ENCODE assay signal across 1 cellular context in the genomic region with DNA sequence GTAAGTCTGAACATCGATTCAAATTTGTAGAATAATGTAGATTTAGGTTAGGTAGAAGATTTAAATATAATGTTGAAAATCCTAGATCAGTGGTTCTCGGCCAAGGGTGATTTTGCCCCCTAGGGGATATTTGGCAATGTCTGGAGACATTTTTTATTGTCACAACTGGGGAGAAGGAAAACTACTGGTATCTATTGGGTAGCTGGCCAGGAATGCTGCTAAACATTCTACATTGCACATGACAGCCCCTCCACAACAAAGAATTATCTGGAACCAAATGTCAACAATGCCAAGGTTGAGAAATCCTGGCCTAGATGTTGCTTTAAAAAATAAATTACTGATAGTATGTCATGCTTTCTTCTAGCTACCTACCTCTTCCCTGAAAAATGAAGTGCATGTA.
TF ChIP-seq lines count a peak whose summit lies in the region.

No MANE protein-coding gene starts in this region.

TF ChIP-seq in HepG2, 621 proteins besides CTCF, POLR2A, EP300 and RAD21 (continued from another document and continues in another):
- TF ChIP-seq, protein P1, sequence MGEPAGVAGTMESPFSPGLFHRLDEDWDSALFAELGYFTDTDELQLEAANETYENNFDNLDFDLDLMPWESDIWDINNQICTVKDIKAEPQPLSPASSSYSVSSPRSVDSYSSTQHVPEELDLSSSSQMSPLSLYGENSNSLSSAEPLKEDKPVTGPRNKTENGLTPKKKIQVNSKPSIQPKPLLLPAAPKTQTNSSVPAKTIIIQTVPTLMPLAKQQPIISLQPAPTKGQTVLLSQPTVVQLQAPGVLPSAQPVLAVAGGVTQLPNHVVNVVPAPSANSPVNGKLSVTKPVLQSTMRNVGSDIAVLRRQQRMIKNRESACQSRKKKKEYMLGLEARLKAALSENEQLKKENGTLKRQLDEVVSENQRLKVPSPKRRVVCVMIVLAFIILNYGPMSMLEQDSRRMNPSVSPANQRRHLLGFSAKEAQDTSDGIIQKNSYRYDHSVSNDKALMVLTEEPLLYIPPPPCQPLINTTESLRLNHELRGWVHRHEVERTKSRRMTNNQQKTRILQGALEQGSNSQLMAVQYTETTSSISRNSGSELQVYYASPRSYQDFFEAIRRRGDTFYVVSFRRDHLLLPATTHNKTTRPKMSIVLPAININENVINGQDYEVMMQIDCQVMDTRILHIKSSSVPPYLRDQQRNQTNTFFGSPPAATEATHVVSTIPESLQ (CRISPR knock-in tag; conservative IDR thresholded peaks at IDR 0.05): no peak
- TF ChIP-seq ZMYM4 (CRISPR knock-in tag; IDR thresholded peaks at IDR 0.05): peak; percentile 53; the same call in 1 of the 2 replicates
- TF ChIP-seq MIER3 (CRISPR knock-in tag; IDR thresholded peaks at IDR 0.05; ENCODE audit: borderline replicate concordance): peak; percentile 46; the same call in 1 of the 2 replicates
- TF ChIP-seq MBD4 (IDR thresholded peaks at IDR 0.05; ENCODE audit: borderline replicate concordance, low read length): no peak
- no peak for TF ChIP-seq SPEN (CRISPR knock-in tag; IDR thresholded peaks at IDR 0.05; ENCODE audit: low read depth)
- TF ChIP-seq RXRA (CRISPR knock-in tag; IDR thresholded peaks at IDR 0.05): no peak
- TF ChIP-seq, protein P2, sequence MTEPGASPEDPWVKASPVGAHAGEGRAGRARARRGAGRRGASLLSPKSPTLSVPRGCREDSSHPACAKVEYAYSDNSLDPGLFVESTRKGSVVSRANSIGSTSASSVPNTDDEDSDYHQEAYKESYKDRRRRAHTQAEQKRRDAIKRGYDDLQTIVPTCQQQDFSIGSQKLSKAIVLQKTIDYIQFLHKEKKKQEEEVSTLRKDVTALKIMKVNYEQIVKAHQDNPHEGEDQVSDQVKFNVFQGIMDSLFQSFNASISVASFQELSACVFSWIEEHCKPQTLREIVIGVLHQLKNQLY (CRISPR knock-in tag; IDR thresholded peaks at IDR 0.05): 0 out of 2 replicates have a peak, but pooled peaks have one; percentile 39
- TF ChIP-seq MED8 (CRISPR knock-in tag; IDR thresholded peaks at IDR 0.05; ENCODE audit: insufficient replicate concordance): no peak
- TF ChIP-seq DR1 (CRISPR knock-in tag; IDR thresholded peaks at IDR 0.05): no peak
- no peak for TF ChIP-seq RFX1 (IDR thresholded peaks at IDR 0.05)
- no peak for TF ChIP-seq SMYD3 (CRISPR knock-in tag; IDR thresholded peaks at IDR 0.05)
- TF ChIP-seq, protein P3, sequence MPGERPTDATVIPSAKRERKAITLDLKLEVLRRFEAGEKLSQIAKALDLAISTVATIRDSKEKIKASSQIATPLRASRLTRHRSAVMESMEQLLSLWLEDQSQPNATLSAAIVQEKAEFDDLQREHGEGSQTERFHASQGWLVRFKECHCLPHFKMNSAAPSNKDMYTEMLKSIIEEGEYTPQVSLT (CRISPR knock-in tag; IDR thresholded peaks at IDR 0.05; ENCODE audit: borderline replicate concordance, low read depth): no peak
- no peak for TF ChIP-seq ZNF550 (CRISPR knock-in tag; IDR thresholded peaks at IDR 0.05; ENCODE audit: borderline replicate concordance)
- TF ChIP-seq, protein P4, sequence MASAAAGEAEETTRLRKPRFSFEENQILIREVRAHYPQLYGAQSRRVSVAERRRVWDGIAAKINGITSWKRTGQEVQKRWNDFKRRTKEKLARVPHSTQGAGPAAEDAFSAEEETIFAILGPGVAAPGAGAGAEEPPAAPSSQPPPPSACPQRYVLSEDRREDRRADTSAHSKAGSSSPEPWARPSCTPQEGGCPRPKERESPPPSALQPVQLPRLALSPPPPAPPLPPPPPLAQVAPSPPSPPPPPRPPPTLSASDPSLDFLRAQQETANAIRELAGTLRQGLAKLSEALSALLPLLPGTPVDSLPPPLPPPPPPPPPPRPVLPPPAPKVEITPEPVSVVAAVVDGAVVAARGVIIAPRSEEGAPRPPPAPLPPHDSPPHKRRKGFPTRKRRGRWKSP (CRISPR knock-in tag; IDR thresholded peaks at IDR 0.05): no peak; the same call in 1 of the 2 replicates
- TF ChIP-seq SRSF9 (IDR thresholded peaks at IDR 0.05; ENCODE audit: borderline replicate concordance, insufficient read depth, low read depth, low read length, poor library complexity, severe bottlenecking): no peak
- TF ChIP-seq, protein P5, sequence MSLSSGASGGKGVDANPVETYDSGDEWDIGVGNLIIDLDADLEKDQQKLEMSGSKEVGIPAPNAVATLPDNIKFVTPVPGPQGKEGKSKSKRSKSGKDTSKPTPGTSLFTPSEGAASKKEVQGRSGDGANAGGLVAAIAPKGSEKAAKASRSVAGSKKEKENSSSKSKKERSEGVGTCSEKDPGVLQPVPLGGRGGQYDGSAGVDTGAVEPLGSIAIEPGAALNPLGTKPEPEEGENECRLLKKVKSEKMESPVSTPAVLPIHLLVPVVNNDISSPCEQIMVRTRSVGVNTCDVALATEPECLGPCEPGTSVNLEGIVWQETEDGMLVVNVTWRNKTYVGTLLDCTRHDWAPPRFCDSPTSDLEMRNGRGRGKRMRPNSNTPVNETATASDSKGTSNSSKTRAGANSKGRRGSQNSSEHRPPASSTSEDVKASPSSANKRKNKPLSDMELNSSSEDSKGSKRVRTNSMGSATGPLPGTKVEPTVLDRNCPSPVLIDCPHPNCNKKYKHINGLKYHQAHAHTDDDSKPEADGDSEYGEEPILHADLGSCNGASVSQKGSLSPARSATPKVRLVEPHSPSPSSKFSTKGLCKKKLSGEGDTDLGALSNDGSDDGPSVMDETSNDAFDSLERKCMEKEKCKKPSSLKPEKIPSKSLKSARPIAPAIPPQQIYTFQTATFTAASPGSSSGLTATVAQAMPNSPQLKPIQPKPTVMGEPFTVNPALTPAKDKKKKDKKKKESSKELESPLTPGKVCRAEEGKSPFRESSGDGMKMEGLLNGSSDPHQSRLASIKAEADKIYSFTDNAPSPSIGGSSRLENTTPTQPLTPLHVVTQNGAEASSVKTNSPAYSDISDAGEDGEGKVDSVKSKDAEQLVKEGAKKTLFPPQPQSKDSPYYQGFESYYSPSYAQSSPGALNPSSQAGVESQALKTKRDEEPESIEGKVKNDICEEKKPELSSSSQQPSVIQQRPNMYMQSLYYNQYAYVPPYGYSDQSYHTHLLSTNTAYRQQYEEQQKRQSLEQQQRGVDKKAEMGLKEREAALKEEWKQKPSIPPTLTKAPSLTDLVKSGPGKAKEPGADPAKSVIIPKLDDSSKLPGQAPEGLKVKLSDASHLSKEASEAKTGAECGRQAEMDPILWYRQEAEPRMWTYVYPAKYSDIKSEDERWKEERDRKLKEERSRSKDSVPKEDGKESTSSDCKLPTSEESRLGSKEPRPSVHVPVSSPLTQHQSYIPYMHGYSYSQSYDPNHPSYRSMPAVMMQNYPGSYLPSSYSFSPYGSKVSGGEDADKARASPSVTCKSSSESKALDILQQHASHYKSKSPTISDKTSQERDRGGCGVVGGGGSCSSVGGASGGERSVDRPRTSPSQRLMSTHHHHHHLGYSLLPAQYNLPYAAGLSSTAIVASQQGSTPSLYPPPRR (CRISPR knock-in tag; IDR thresholded peaks at IDR 0.05; ENCODE audit: borderline replicate concordance): no peak
- TF ChIP-seq ZNF670 (CRISPR knock-in tag; IDR thresholded peaks at IDR 0.05; ENCODE audit: borderline replicate concordance): no peak
- no peak for TF ChIP-seq MED1 (CRISPR knock-in tag; IDR thresholded peaks at IDR 0.05)
- TF ChIP-seq, protein P6, sequence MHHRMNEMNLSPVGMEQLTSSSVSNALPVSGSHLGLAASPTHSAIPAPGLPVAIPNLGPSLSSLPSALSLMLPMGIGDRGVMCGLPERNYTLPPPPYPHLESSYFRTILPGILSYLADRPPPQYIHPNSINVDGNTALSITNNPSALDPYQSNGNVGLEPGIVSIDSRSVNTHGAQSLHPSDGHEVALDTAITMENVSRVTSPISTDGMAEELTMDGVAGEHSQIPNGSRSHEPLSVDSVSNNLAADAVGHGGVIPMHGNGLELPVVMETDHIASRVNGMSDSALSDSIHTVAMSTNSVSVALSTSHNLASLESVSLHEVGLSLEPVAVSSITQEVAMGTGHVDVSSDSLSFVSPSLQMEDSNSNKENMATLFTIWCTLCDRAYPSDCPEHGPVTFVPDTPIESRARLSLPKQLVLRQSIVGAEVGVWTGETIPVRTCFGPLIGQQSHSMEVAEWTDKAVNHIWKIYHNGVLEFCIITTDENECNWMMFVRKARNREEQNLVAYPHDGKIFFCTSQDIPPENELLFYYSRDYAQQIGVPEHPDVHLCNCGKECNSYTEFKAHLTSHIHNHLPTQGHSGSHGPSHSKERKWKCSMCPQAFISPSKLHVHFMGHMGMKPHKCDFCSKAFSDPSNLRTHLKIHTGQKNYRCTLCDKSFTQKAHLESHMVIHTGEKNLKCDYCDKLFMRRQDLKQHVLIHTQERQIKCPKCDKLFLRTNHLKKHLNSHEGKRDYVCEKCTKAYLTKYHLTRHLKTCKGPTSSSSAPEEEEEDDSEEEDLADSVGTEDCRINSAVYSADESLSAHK (CRISPR knock-in tag; IDR thresholded peaks at IDR 0.05; ENCODE audit: borderline replicate concordance): no peak
- TF ChIP-seq, protein P7, sequence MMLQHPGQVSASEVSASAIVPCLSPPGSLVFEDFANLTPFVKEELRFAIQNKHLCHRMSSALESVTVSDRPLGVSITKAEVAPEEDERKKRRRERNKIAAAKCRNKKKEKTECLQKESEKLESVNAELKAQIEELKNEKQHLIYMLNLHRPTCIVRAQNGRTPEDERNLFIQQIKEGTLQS (CRISPR knock-in tag; IDR thresholded peaks at IDR 0.05): no peak
- TF ChIP-seq, protein P8, sequence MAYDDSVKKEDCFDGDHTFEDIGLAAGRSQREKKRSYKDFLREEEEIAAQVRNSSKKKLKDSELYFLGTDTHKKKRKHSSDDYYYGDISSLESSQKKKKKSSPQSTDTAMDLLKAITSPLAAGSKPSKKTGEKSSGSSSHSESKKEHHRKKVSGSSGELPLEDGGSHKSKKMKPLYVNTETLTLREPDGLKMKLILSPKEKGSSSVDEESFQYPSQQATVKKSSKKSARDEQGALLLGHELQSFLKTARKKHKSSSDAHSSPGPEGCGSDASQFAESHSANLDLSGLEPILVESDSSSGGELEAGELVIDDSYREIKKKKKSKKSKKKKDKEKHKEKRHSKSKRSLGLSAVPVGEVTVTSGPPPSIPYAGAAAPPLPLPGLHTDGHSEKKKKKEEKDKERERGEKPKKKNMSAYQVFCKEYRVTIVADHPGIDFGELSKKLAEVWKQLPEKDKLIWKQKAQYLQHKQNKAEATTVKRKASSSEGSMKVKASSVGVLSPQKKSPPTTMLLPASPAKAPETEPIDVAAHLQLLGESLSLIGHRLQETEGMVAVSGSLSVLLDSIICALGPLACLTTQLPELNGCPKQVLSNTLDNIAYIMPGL (CRISPR knock-in tag; IDR thresholded peaks at IDR 0.05; ENCODE audit: borderline replicate concordance in 1 of 2, low read depth in 1 of 2): no peak
- TF ChIP-seq BRCA1 (CRISPR knock-in tag; IDR thresholded peaks at IDR 0.05): no peak
- no peak for TF ChIP-seq ZNF24 (IDR thresholded peaks at IDR 0.05)
- TF ChIP-seq, protein P9, sequence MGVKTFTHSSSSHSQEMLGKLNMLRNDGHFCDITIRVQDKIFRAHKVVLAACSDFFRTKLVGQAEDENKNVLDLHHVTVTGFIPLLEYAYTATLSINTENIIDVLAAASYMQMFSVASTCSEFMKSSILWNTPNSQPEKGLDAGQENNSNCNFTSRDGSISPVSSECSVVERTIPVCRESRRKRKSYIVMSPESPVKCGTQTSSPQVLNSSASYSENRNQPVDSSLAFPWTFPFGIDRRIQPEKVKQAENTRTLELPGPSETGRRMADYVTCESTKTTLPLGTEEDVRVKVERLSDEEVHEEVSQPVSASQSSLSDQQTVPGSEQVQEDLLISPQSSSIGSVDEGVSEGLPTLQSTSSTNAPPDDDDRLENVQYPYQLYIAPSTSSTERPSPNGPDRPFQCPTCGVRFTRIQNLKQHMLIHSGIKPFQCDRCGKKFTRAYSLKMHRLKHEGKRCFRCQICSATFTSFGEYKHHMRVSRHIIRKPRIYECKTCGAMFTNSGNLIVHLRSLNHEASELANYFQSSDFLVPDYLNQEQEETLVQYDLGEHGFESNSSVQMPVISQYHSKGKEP (CRISPR knock-in tag; IDR thresholded peaks at IDR 0.05): no peak
- TF ChIP-seq POLR2AphosphoS5 (IDR thresholded peaks at IDR 0.05; ENCODE audit: low read depth, low read length): no peak
- TF ChIP-seq, protein P10, sequence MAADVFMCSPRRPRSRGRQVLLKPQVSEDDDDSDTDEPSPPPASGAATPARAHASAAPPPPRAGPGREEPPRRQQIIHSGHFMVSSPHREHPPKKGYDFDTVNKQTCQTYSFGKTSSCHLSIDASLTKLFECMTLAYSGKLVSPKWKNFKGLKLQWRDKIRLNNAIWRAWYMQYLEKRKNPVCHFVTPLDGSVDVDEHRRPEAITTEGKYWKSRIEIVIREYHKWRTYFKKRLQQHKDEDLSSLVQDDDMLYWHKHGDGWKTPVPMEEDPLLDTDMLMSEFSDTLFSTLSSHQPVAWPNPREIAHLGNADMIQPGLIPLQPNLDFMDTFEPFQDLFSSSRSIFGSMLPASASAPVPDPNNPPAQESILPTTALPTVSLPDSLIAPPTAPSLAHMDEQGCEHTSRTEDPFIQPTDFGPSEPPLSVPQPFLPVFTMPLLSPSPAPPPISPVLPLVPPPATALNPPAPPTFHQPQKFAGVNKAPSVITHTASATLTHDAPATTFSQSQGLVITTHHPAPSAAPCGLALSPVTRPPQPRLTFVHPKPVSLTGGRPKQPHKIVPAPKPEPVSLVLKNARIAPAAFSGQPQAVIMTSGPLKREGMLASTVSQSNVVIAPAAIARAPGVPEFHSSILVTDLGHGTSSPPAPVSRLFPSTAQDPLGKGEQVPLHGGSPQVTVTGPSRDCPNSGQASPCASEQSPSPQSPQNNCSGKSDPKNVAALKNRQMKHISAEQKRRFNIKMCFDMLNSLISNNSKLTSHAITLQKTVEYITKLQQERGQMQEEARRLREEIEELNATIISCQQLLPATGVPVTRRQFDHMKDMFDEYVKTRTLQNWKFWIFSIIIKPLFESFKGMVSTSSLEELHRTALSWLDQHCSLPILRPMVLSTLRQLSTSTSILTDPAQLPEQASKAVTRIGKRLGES (CRISPR knock-in tag; IDR thresholded peaks at IDR 0.05; ENCODE audit: borderline replicate concordance): no peak
- no peak for TF ChIP-seq CBX2 (IDR thresholded peaks at IDR 0.05; ENCODE audit: low read depth, low read length)
- TF ChIP-seq CBX2 (CRISPR knock-in tag; IDR thresholded peaks at IDR 0.05; ENCODE audit: low read depth): no peak
- peak; percentile 79; the same call in 1 of the 2 replicates for TF ChIP-seq FOXO1 (CRISPR knock-in tag; IDR thresholded peaks at IDR 0.05)
- TF ChIP-seq NR2F2 (IDR thresholded peaks at IDR 0.05; ENCODE audit: borderline replicate concordance, low read depth): peak; percentile 70
- TF ChIP-seq MXI1 (IDR thresholded peaks at IDR 0.05; ENCODE audit: borderline replicate concordance, low read depth, low read length): peak; percentile 22; the same call in 1 of the 3 replicates
- TF ChIP-seq ZNF768 (CRISPR knock-in tag; IDR thresholded peaks at IDR 0.05): no peak
- TF ChIP-seq MTA1 (CRISPR knock-in tag; IDR thresholded peaks at IDR 0.05; ENCODE audit: borderline replicate concordance): no peak
- no peak for TF ChIP-seq ZNF558 (CRISPR knock-in tag; IDR thresholded peaks at IDR 0.05; ENCODE audit: borderline replicate concordance)
- no peak for TF ChIP-seq GFI1 (CRISPR knock-in tag; IDR thresholded peaks at IDR 0.05; ENCODE audit: borderline replicate concordance)
- no peak for TF ChIP-seq ERF (CRISPR knock-in tag; IDR thresholded peaks at IDR 0.05)
- TF ChIP-seq RBAK (CRISPR knock-in tag; IDR thresholded peaks at IDR 0.05): no peak
- no peak for TF ChIP-seq ZFP82 (CRISPR knock-in tag; IDR thresholded peaks at IDR 0.05; ENCODE audit: borderline replicate concordance)
- no peak for TF ChIP-seq ZNF891 (CRISPR knock-in tag; IDR thresholded peaks at IDR 0.05)
- no peak for TF ChIP-seq TCF7L2 (IDR thresholded peaks at IDR 0.05; ENCODE audit: low read depth, low read length)
- TF ChIP-seq SOX13 (IDR thresholded peaks at IDR 0.05): peak; percentile 90
- peak in 1 of 2 experiments; percentile 98; a peak in 2 of 4 replicates for TF ChIP-seq SOX13 (CRISPR knock-in tag; conservative IDR thresholded peaks at IDR 0.05 in 1 of 2, IDR thresholded peaks at IDR 0.05 in 1 of 2)
- TF ChIP-seq CEBPB (IDR thresholded peaks at IDR 0.05; ENCODE audit: borderline replicate concordance, low read depth, low read length): peak; percentile 85
